In genomic region chr20:43749734-43750294, GRCh38 we compare ENCODE assay signal across 9 cellular contexts. TPM values are rescaled to one million over a fixed set of nuclear protein-coding genes. Genes with fewer than 3 reads are reported as not detected.
DNase-seq lines count a peak whose midpoint lies in the region; ATAC-seq and TF ChIP-seq lines count a peak whose summit lies in the region.
"Had no signal": no experiment of that assay in that cellular context is flagged by ENCODE, and none has a peak within 500 bp of the region (broad histone marks: within the 10 kb centered on the region; RNA-seq: fewer than 3 reads in every experiment).

No MANE protein-coding gene starts in this region.

- H3K9me2 ChIP-seq in SU-DHL-6 (replicated peaks; ENCODE audit: insufficient read depth, low read length), result no peaks in the 10 kb centered on the region

- H3K9me3 Mint-ChIP-seq in activated naive CD8-positive, alpha-beta T cell (ENCODE audit: low read depth), result no peaks in the 10 kb centered on the region

- intact Hi-C loops in heart right ventricle (cut with DNase I), result loop anchor here in 9 of 10 donors (1.0 to 10.0 kb wide), 9 partner anchors 85 to 435 kb away; partner anchors contain the start of gene JPH2 (in 1 of the 9)

- peak; percentile 63 for DNase-seq in DMS153 treated with DMSO at 0.1 percent for 48 hours (lab: John Stamatoyannopoulos, UW; ENCODE audit: unreplicated experiment)
- peak; percentile 65 to 84 for DNase-seq in heart right ventricle
- peak; percentile 91 for DNase-seq in retina

- ATAC-seq in heart right ventricle, result peak; percentile 62 to 87 (median 84)
- ATAC-seq in GM21576 (IDR thresholded peaks at IDR 0.05; ENCODE audit: unreplicated experiment), result no peak
- ATAC-seq in HG02588 (IDR thresholded peaks at IDR 0.05; ENCODE audit: unreplicated experiment), result no peak

- no peaks in the 10 kb centered on the region for H3K36me3 ChIP-seq in SU-DHL-6 (ENCODE audit: low read length)
- no peaks in the 10 kb centered on the region for H3K36me3 ChIP-seq in heart right ventricle

- H3K4me3 Mint-ChIP-seq in activated naive CD8-positive, alpha-beta T cell, result no peak overlapping the region

- no peaks in the 10 kb centered on the region for H3K27me3 Mint-ChIP-seq in activated naive CD8-positive, alpha-beta T cell

- 8 to 10% methylated on average over 23 of the region's 23 CpGs for WGBS in heart right ventricle, 2 donors

- no peak for TF ChIP-seq EP300 in Ishikawa (IDR thresholded peaks at IDR 0.05; ENCODE audit: borderline replicate concordance)

- no peaks in the 10 kb centered on the region for H4K20me1 ChIP-seq in SU-DHL-6 (ENCODE audit: low read depth, low read length)

- peak overlapping the region; percentile 96 for H3K27ac Mint-ChIP-seq in activated naive CD8-positive, alpha-beta T cell

- no peaks in the 10 kb centered on the region for H3K9me3 ChIP-seq in SU-DHL-6 (ENCODE audit: insufficient read depth, low read length)
- no peaks in the 10 kb centered on the region for H3K9me3 ChIP-seq in heart right ventricle

- no peaks in the 10 kb centered on the region for H3K79me2 ChIP-seq in SU-DHL-6 (ENCODE audit: insufficient read depth, low read length)

- no peaks in the 10 kb centered on the region for H3K36me3 Mint-ChIP-seq in activated naive CD8-positive, alpha-beta T cell

- H3K27ac ChIP-seq in SU-DHL-6 (ENCODE audit: low read depth, low read length) (no peak overlapping the region), heart right ventricle (no peak overlapping the region)

- peaks cover 43% of the 10 kb centered on the region for H3K4me1 Mint-ChIP-seq in activated naive CD8-positive, alpha-beta T cell (ENCODE audit: low read depth)

- H3K4me1 ChIP-seq in heart right ventricle, result peaks cover 0 to 52% (median 0%) of the 10 kb centered on the region in 9 donors

- TF ChIP-seq RAD21 in Ishikawa (IDR thresholded peaks at IDR 0.05; ENCODE audit: low read depth), result peak; percentile 93

- H3K4me3 ChIP-seq in SU-DHL-6 (ENCODE audit: insufficient read depth, low read length, poor library complexity, severe bottlenecking), result no peak overlapping the region
- no peak overlapping the region for H3K4me3 ChIP-seq in heart right ventricle

- H3K27me3 ChIP-seq in SU-DHL-6 (ENCODE audit: low read length), result no peaks in the 10 kb centered on the region
- H3K27me3 ChIP-seq in heart right ventricle, result peaks cover 0 to 46% (median 19%) of the 10 kb centered on the region in 7 donors

- H2AFZ ChIP-seq in SU-DHL-6 (ENCODE audit: low read depth, low read length, severe bottlenecking), result no peak overlapping the region

- no peak overlapping the region for H3K4me2 ChIP-seq in SU-DHL-6 (ENCODE audit: low read depth, low read length, poor library complexity, severe bottlenecking)

- TF ChIP-seq CTCF in SU-DHL-6 (IDR thresholded peaks at IDR 0.05; ENCODE audit: insufficient read depth, low read length, poor library complexity, severe bottlenecking) (peak; percentile 90), heart right ventricle (IDR thresholded peaks at IDR 0.05) (peak; percentile 99 to 100 (median 99))

- no peak overlapping the region for H3K9ac ChIP-seq in SU-DHL-6 (ENCODE audit: low read length)

- no peaks in the 10 kb centered on the region for H3F3A ChIP-seq in SU-DHL-6 (ENCODE audit: insufficient read depth)

TF ChIP-seq in Ishikawa, 13 proteins besides CTCF, POLR2A, EP300 and RAD21:
- TF ChIP-seq TCF12 (IDR thresholded peaks at IDR 0.05; ENCODE audit: low read depth), result no peak
- no peak for TF ChIP-seq CEBPB (IDR thresholded peaks at IDR 0.05)
- TF ChIP-seq TEAD4 (IDR thresholded peaks at IDR 0.05), result peak; percentile 53; the same call in 1 of the 2 replicates

RNA-seq across cellular contexts. Expression of gene GTSF1L, which starts 23.0 kb away (rescaled TPM):
- total RNA-seq in heart right ventricle, result not detected
- not detected for polyA plus RNA-seq in heart right ventricle
- total RNA-seq: dermis microvascular lymphatic vessel endothelial cell had no signal

Comparison
In these comparisons a context has a peak if more than half of its experiments do, and no peak if none do; other contexts are left out.
1. ATAC-seq: peak in heart right ventricle (8 of 8); none in GM21576 (single experiment) and HG02588 (single experiment).
2. Peak in every context shown above with its lines, with median percentiles within 50 percentile points of each other: DNase-seq.